In the genomic region with DNA sequence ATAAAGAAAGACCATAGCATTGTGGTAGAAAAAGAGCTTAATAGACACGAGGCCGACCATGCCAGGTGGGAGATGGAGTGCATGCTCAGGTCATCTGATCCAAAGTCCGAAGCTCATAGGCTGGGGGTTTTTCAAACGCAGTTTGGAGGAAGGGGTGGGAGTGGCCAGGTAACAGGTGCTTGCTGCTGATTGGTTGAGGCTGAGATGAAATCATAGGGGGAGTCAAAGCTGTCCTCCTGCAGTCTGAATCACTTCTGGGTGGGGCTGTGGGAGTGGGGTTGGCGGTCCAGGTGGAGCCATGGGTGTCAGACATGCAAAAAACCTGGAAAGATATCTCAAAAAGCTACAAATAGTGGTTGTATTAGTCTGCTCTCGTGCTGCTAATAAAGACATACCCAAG, we compare ENCODE assay signal across 36 cellular contexts.
"Had no signal": no experiment of that assay in that cellular context is flagged by ENCODE, and none has a peak within 500 bp of the region (broad histone marks: within the 10 kb centered on the region; RNA-seq: fewer than 3 reads in every experiment).

No MANE protein-coding gene starts in this region.

- H3K27ac Mint-ChIP-seq: activated B cell treated with CpG ODN at 0.5 μM for 24 hours; activated CD8-positive, alpha-beta T cell treated with anti-CD3 and anti-CD28 coated beads for 36 hours; activated naive CD4-positive, alpha-beta T cell treated with anti-CD3 and anti-CD28 coated beads, Interleukin-2, amount 50 U/mL, for 24 hours; activated naive CD8-positive, alpha-beta T cell treated with anti-CD3 and anti-CD28 coated beads, Interleukin-2, amount 10 ng/mL, durations not matched to agents 7 days and 5 days; activated T-helper 2 cell treated with anti-CD3 and anti-CD28 coated beads, Interferon-gamma antibody, Interleukin-2, Interleukin-4, amounts not matched to agents 10 μg/mL and 5 μg/mL and 100 μg/mL, durations not matched to agents 14 hours and 24 hours and 36 hours had no signal

- FAIRE-seq: astrocyte had no signal

- ATAC-seq: activated CD8-positive, alpha-beta T cell treated with anti-CD3 and anti-CD28 coated beads for 36 hours; body of pancreas; Panc1 had no signal

- H3K27ac ChIP-seq: body of pancreas, breast epithelium, SJSA1, VCaP had no signal

- H3K9me3 Mint-ChIP-seq: activated naive CD4-positive, alpha-beta T cell treated with anti-CD3 and anti-CD28 coated beads, Interleukin-2, amount 50 U/mL, for 24 hours had no signal

- DNase-seq: activated B cell treated with CpG ODN at 0.5 μM for 24 hours; activated CD4-positive, alpha-beta T cell treated with anti-CD3 and anti-CD28 coated beads for 4 hours; activated CD4-positive, alpha-beta T cell treated with anti-CD3 and anti-CD28 coated beads, Interleukin-2, amount 50 U/mL, for 1 hour; activated CD4-positive, CD25-positive, alpha-beta regulatory T cell treated with anti-CD3 and anti-CD28 coated beads, Interleukin-2, amount 50 U/mL, for 72 hours; activated gamma-delta T cell; activated naive CD4-positive, alpha-beta T cell treated with Interleukin-2 at 50 U/mL for 16 hours; activated naive CD8-positive, alpha-beta T cell treated with anti-CD3 and anti-CD28 coated beads, Interleukin-2, amount 10 ng/mL, durations not matched to agents 7 days and 5 days; activated T-cell treated with anti-CD3 and anti-CD28 coated beads, Interleukin-2, amount 50 U/mL, for 1 hour; amygdala; body of pancreas; IMR-90; Karpas-422; KBM-7; MG63; NCI-H1048; NCI-H1105 treated with DMSO at 0.1 percent for 48 hours; NCI-H1436; NCI-H1694; NCI-H1930; NCI-H2107; NCI-H2171; NCI-H510A; NCI-H526; NCI-H774; SHP77; SK-N-SH; T-helper 2 cell; T-helper 9 cell had no signal

- H3K9me3 ChIP-seq: body of pancreas, SJSA1, SK-N-SH had no signal

- H3K9me2 ChIP-seq: SK-N-SH had no signal

- H3K36me3 ChIP-seq: breast epithelium, MG63 had no signal

- H3K4me3 ChIP-seq: body of pancreas, breast epithelium, MG63, SJSA1 had no signal

- H3K4me3 Mint-ChIP-seq: activated B cell treated with CpG ODN at 0.5 μM for 24 hours; activated CD8-positive, alpha-beta T cell treated with anti-CD3 and anti-CD28 coated beads for 36 hours; activated naive CD4-positive, alpha-beta T cell treated with anti-CD3 and anti-CD28 coated beads, Interleukin-2, amount 50 U/mL, for 24 hours; activated naive CD8-positive, alpha-beta T cell treated with anti-CD3 and anti-CD28 coated beads, Interleukin-2, amount 10 ng/mL, durations not matched to agents 7 days and 5 days had no signal

- H3K9ac ChIP-seq: SK-N-SH had no signal

- H3K4me2 ChIP-seq: SK-N-SH had no signal

- H3K4me1 ChIP-seq: breast epithelium had no signal

- H3K27me3 ChIP-seq: body of pancreas, MG63, SJSA1 had no signal
